8 cellular contexts compared by ENCODE assay signal in genomic region chr2:73896362-73897239, GRCh38. TPM values are rescaled to one million over a fixed set of nuclear protein-coding genes. Genes with fewer than 3 reads are reported as not detected.
A peak's percentile ranks its signal among the peaks of the same experiment; 100 is the strongest.
DNase-seq lines count a peak whose midpoint lies in the region; ATAC-seq and TF ChIP-seq lines count a peak whose summit lies in the region.

No MANE protein-coding gene starts in this region.

- DNase-seq in CD4-positive, CD25-positive, alpha-beta regulatory T cell, result peak in 2 of 3 donors; percentile 26 to 53
- DNase-seq in GOT3 (lab: John Stamatoyannopoulos, UW), result peak; percentile 7
- peak; percentile 81 for DNase-seq in activated CD8-positive, alpha-beta T cell treated with anti-CD3 and anti-CD28 coated beads for 36 hours
- DNase-seq in left lobe of liver (ENCODE audit: low spot score), result no peak
- DNase-seq in iPS-NIHi11 (ENCODE audit: low spot score), result no peak
- no peak for DNase-seq in KG1 (lab: John Stamatoyannopoulos, UW)
- DNase-seq in globus pallidus (ENCODE audit: low spot score), result no peak

- peak overlapping the region; percentile 6 to 81 (median 64) for H3K4me3 Mint-ChIP-seq in CD4-positive, CD25-positive, alpha-beta regulatory T cell
- peak overlapping the region; percentile 5 for H3K4me3 Mint-ChIP-seq in activated CD8-positive, alpha-beta T cell treated with anti-CD3 and anti-CD28 coated beads for 36 hours

- POLR2A ChIA-PET in activated CD8-positive, alpha-beta T cell treated with anti-CD3 and anti-CD28 coated beads for 36 hours (lab: Charles Lee), result interaction anchor here (1.0 to 2.0 kb wide), 4 partner anchors 10 to 68 kb away, joined by 3 to 7 read pairs (median 5); partner anchors contain the start of gene STAMBP

- no peaks in the 10 kb centered on the region for H3K9me3 Mint-ChIP-seq in CD4-positive, CD25-positive, alpha-beta regulatory T cell
- no peaks in the 10 kb centered on the region for H3K9me3 Mint-ChIP-seq in activated CD8-positive, alpha-beta T cell treated with anti-CD3 and anti-CD28 coated beads for 36 hours

- peak; percentile 54 for ATAC-seq in CD4-positive, CD25-positive, alpha-beta regulatory T cell (ENCODE audit: low read depth in 2 of 2)
- ATAC-seq in activated CD8-positive, alpha-beta T cell treated with anti-CD3 and anti-CD28 coated beads for 36 hours, result peak; percentile 91
- ATAC-seq in left lobe of liver (peak; percentile 10), HG03439 (IDR thresholded peaks at IDR 0.05; ENCODE audit: unreplicated experiment) (no peak)

- no peaks in the 10 kb centered on the region for H3K9me3 ChIP-seq in CD4-positive, CD25-positive, alpha-beta regulatory T cell (ENCODE audit: control insufficient read depth in 2 of 2, low read length in 2 of 2)

- H3K36me3 ChIP-seq in CD4-positive, CD25-positive, alpha-beta regulatory T cell (ENCODE audit: control insufficient read depth, insufficient read depth, low read length), result no peaks in the 10 kb centered on the region

- no peak for TF ChIP-seq CTCF in activated CD8-positive, alpha-beta T cell treated with anti-CD3 and anti-CD28 coated beads for 36 hours (IDR thresholded peaks at IDR 0.05)

- no peaks in the 10 kb centered on the region for H3K27me3 ChIP-seq in CD4-positive, CD25-positive, alpha-beta regulatory T cell (ENCODE audit: control insufficient read depth, insufficient read depth, low read length)

- H3K4me3 ChIP-seq in CD4-positive, CD25-positive, alpha-beta regulatory T cell (ENCODE audit: low read depth, low read length), result peak overlapping the region; percentile 7

- H3K4me1 ChIP-seq in CD4-positive, CD25-positive, alpha-beta regulatory T cell (ENCODE audit: control insufficient read depth, insufficient read depth, low read length, poor library complexity, severe bottlenecking), result no peaks in the 10 kb centered on the region

- peak overlapping the region; percentile 48 for H3K27ac ChIP-seq in CD4-positive, CD25-positive, alpha-beta regulatory T cell (ENCODE audit: insufficient read depth, low read length, poor library complexity, severe bottlenecking)

- peak overlapping the region; percentile 65 to 94 (median 83) for H3K27ac Mint-ChIP-seq in CD4-positive, CD25-positive, alpha-beta regulatory T cell
- peak overlapping the region; percentile 87 for H3K27ac Mint-ChIP-seq in activated CD8-positive, alpha-beta T cell treated with anti-CD3 and anti-CD28 coated beads for 36 hours

- intact Hi-C loops in activated CD8-positive, alpha-beta T cell treated with anti-CD3 and anti-CD28 coated beads for 36 hours (cut with micrococcal nuclease), result no loop called here

- CTCF ChIA-PET in activated CD8-positive, alpha-beta T cell treated with anti-CD3 and anti-CD28 coated beads for 36 hours (lab: Charles Lee), result interaction anchor here (0.8 to 1.8 kb wide), 6 partner anchors 15 to 224 kb away, joined by 3 to 8 read pairs (median 4); partner anchors contain the start of gene STAMBP

- peaks cover 4% of the 10 kb centered on the region for H3K27me3 Mint-ChIP-seq in CD4-positive, CD25-positive, alpha-beta regulatory T cell
- H3K27me3 Mint-ChIP-seq in activated CD8-positive, alpha-beta T cell treated with anti-CD3 and anti-CD28 coated beads for 36 hours, result no peaks in the 10 kb centered on the region

- peaks cover 0 to 23% (median 4%) of the 10 kb centered on the region in 4 donors for H3K4me1 Mint-ChIP-seq in CD4-positive, CD25-positive, alpha-beta regulatory T cell
- H3K4me1 Mint-ChIP-seq in activated CD8-positive, alpha-beta T cell treated with anti-CD3 and anti-CD28 coated beads for 36 hours (ENCODE audit: low read depth), result peaks cover 31% of the 10 kb centered on the region

- no peaks in the 10 kb centered on the region for H3K36me3 Mint-ChIP-seq in CD4-positive, CD25-positive, alpha-beta regulatory T cell
- no peaks in the 10 kb centered on the region for H3K36me3 Mint-ChIP-seq in activated CD8-positive, alpha-beta T cell treated with anti-CD3 and anti-CD28 coated beads for 36 hours (ENCODE audit: low read depth)

RNA-seq across cellular contexts. Expression of gene ACTG2, which starts 3.8 kb away (rescaled TPM):
- total RNA-seq in CD4-positive, CD25-positive, alpha-beta regulatory T cell, result 0.64 TPM
- 1 to 10 TPM; 2.4 to 6.6 (median 3.7) TPM for polyA plus RNA-seq in CD4-positive, CD25-positive, alpha-beta regulatory T cell
- under 1 TPM; 0.11 to 0.27 TPM for total RNA-seq in activated CD8-positive, alpha-beta T cell treated with anti-CD3 and anti-CD28 coated beads for 36 hours
- total RNA-seq in left lobe of liver, result 2.8 TPM

RNA-seq across cellular contexts. Expression of gene DGUOK, which starts 30.1 kb away (rescaled TPM):
- total RNA-seq in CD4-positive, CD25-positive, alpha-beta regulatory T cell, result 43.5 TPM
- polyA plus RNA-seq in CD4-positive, CD25-positive, alpha-beta regulatory T cell, result 100 to 1,000 TPM; 182 to 226 (median 205) TPM
- 100 to 1,000 TPM in 1 of 2 experiments, 10 to 100 TPM in 1; 96.4 to 103 TPM for total RNA-seq in activated CD8-positive, alpha-beta T cell treated with anti-CD3 and anti-CD28 coated beads for 36 hours
- total RNA-seq in left lobe of liver, result 14.7 TPM

Comparison
In these comparisons a context has a peak if more than half of its experiments do, and no peak if none do; other contexts are left out.
1. DNase-seq: peak in CD4-positive, CD25-positive, alpha-beta regulatory T cell (2 of 3), GOT3 (single experiment) and activated CD8-positive, alpha-beta T cell treated with anti-CD3 and anti-CD28 coated beads for 36 hours (single experiment); none in left lobe of liver (single experiment), iPS-NIHi11 (single experiment), KG1 (single experiment) and globus pallidus (single experiment).